ENCODE assay signal across 8 cellular contexts in the genomic region with DNA sequence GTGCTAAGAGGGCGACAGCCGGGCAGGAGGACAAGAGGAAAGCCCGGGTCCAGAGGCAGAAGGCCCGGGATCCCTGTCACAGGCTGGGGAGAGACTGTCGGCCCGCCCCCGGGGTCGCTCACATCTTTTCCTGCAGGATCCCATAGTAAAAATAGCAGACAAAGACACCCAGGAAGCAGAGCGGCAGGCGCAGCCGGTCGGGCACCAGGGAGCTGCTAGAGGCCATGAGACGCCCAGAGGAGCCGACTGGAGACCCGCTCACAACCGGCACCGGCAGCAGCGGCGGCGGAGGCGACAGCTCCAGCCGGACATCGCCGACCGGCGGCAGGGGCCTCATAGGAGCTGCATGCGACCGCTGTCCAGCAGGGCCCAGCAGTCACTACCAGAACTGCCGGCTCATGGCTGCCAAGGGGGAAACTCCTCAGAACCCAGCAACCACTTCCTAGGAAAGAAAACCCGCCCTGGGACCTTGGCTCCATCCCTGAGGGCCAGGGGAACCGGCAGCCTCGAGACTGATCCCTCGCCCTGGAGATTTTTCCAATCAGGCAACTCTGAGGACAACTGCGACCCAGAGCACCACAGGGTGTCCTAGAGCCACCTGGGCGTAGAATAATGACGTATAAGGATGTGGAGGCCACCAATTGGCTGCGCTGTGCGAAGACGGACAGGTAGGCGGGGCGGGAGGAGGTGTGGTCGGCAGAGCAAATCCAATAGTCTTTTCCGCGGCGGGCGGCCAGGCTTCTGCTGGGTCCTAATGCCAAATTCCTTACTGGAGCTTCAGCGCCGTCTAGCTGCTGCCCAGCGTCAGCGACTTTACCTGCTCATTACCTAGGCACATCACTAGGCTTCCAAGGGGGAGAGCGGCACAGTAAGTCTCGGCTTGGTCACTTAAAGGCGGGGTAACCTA. TPM values are rescaled to one million over a fixed set of nuclear protein-coding genes. Genes with fewer than 3 reads are reported as not detected.
DNase-seq lines count a peak whose midpoint lies in the region; ATAC-seq lines count a peak whose summit lies in the region.

Gene SLC35B1, minus strand, starts transcription at position 357 of the 907 bp plus-strand sequence. Its CDS starts 131 bp downstream, at position 226.

- H3K27ac ChIP-seq in epithelial cell of prostate (peak within 1 kb of the TSS; percentile 81), mucosa of rectum (ENCODE audit: low read depth in 2 of 2, low read length in 2 of 2) (peak within 1 kb of the TSS; percentile 92 to 97)

- no peaks in the 10 kb centered on the region for H3K9me3 ChIP-seq in mucosa of rectum (ENCODE audit: control insufficient read depth in 2 of 2, low read length in 2 of 2)

- no peaks in the 10 kb centered on the region for H3K27me3 Mint-ChIP-seq in IgD-negative memory B cell

- H3K4me1 ChIP-seq in mucosa of rectum (ENCODE audit: control insufficient read depth in 2 of 2, insufficient read depth in 2 of 2, low read length in 2 of 2): peaks cover 10 to 13% of the 10 kb centered on the region in 2 donors

- H3K9me3 Mint-ChIP-seq in IgD-negative memory B cell: no peaks in the 10 kb centered on the region

- H3K4me3 ChIP-seq in mucosa of rectum (ENCODE audit: low read length in 2 of 2): peak within 1 kb of the TSS; percentile 88 to 95

- H3K4me1 Mint-ChIP-seq in IgD-negative memory B cell: peaks cover 6 to 23% (median 17%) of the 10 kb centered on the region in 3 donors

- peak within 1 kb of the TSS; percentile 91 to 94 for H3K9ac ChIP-seq in mucosa of rectum (ENCODE audit: low read depth in 1 of 2, low read length in 2 of 2)

- peak within 1 kb of the TSS; percentile 77 to 96 (median 92) for H3K4me3 Mint-ChIP-seq in IgD-negative memory B cell

- peak; percentile 94 for ATAC-seq in GM21528 (IDR thresholded peaks at IDR 0.05; ENCODE audit: low FRiP score, unreplicated experiment)

- peaks cover 29 to 36% of the 10 kb centered on the region in 2 donors for H3K36me3 ChIP-seq in mucosa of rectum (ENCODE audit: control insufficient read depth in 2 of 2, insufficient read depth in 2 of 2, low read length in 2 of 2)

- peaks cover 5% of the 10 kb centered on the region for H3K36me3 Mint-ChIP-seq in IgD-negative memory B cell

- H3K27me3 ChIP-seq in mucosa of rectum (ENCODE audit: control insufficient read depth in 2 of 2, insufficient read depth in 2 of 2, low read length in 2 of 2): no peaks in the 10 kb centered on the region

- DNase-seq in DMS153 (lab: John Stamatoyannopoulos, UW) (peak; percentile 98), OCI-M2 (lab: John Stamatoyannopoulos, UW; ENCODE audit: unreplicated experiment) (peak; percentile 87), activated T-cell treated with anti-CD3 and anti-CD28 coated beads for 48 hours (ENCODE audit: low read depth) (peak; percentile 97), epithelial cell of prostate (ENCODE audit: low read depth, low spot score) (peak; percentile 96)
- peak; percentile 93 to 95 for DNase-seq in stimulated activated CD8-positive, alpha-beta memory T cell treated with anti-CD3 and anti-CD28 coated beads, Interleukin-7, amount 100 ng/mL, for 1 hour (ENCODE audit: low read depth in 2 of 2)

- H3K27ac Mint-ChIP-seq in IgD-negative memory B cell: peak within 1 kb of the TSS; percentile 86 to 100 (median 98)

RNA-seq across cellular contexts. Expression of gene SLC35B1, which starts in this region (rescaled TPM):
- 27.7 TPM for polyA plus RNA-seq in IgD-negative memory B cell

Comparison
In these comparisons a context has a peak if more than half of its experiments do, and no peak if none do; other contexts are left out.
1. Peak in every context shown above with its lines: DNase-seq, ATAC-seq, H3K4me3 ChIP-seq and H3K27ac ChIP-seq.